ENCODE assay signal across 1 cellular context in the genomic region with DNA sequence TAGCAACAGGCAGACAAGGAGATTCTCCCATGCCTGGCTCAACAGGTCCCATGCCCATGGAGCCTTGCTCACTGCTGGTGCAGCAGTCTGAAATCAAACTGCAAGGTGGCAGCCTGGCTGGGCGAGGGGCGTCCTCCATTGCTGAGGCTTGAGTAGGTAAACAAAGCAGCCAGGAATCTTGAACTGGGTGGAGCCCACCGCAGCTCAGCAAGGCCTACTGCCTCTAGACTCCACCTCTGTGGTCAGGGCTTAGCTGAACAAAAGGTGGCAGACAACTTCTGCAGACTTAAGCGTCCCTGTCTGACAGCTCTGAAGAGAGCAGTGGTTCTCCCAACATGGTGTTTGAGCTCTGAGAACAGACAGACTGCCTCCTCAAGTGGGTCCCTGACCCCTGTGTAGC. TPM values are rescaled to one million over a fixed set of nuclear protein-coding genes. Genes with fewer than 3 reads are reported as not detected.
"Had no signal": no experiment of that assay in that cellular context is flagged by ENCODE, and none has a peak within 500 bp of the region (broad histone marks: within the 10 kb centered on the region; RNA-seq: fewer than 3 reads in every experiment).

No MANE protein-coding gene starts in this region.

RNA-seq across cellular contexts. Expression of gene COL8A1, which starts 49.2 kb away (rescaled TPM):
- polyA plus RNA-seq: naive thymus-derived CD4-positive, alpha-beta T cell had no signal
